ENCODE assay signal across 1 cellular context in the genomic region with DNA sequence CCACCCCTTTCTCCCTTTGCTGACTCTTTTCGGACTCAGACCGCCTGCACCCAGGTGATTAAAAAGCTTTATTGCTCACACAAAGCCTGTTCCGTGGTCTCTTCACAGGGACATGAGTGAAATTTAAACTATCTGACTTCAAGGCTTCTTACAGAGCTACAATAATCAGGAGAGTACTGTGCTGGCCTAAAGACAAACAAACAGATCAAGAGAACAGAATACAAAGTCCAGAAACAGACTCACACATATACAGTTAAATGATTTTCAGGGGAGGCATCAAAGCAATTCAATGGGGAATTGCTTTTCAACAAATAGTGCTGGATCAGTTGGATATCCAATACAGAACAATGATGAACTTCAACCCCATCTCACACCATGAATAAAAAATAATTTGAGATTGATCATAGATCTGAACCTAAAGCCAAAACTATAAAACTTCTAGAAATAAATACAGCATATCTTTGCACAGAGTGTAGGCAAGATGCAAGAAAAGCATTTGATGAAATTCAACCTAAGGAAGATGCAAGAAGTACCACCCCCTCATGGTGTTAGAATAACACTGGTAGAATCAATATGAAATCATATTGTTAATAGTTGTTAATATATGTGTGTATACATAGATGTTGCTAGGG.
A peak's percentile ranks its signal among the peaks of the same experiment; 100 is the strongest.
TF ChIP-seq lines count a peak whose summit lies in the region.

No MANE protein-coding gene starts in this region.

TF ChIP-seq in HepG2, 621 proteins besides CTCF, POLR2A, EP300 and RAD21 (continued from another document and continues in another):
- TF ChIP-seq, protein P1, sequence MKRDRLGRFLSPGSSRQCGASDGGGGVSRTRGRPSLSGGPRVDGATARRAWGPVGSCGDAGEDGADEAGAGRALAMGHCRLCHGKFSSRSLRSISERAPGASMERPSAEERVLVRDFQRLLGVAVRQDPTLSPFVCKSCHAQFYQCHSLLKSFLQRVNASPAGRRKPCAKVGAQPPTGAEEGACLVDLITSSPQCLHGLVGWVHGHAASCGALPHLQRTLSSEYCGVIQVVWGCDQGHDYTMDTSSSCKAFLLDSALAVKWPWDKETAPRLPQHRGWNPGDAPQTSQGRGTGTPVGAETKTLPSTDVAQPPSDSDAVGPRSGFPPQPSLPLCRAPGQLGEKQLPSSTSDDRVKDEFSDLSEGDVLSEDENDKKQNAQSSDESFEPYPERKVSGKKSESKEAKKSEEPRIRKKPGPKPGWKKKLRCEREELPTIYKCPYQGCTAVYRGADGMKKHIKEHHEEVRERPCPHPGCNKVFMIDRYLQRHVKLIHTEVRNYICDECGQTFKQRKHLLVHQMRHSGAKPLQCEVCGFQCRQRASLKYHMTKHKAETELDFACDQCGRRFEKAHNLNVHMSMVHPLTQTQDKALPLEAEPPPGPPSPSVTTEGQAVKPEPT (CRISPR knock-in tag; IDR thresholded peaks at IDR 0.05; ENCODE audit: low read depth), result no peak
- TF ChIP-seq ASH2L (IDR thresholded peaks at IDR 0.05; ENCODE audit: insufficient read length, low read depth, low read length) (peak; percentile 83), HNRNPUL1 (IDR thresholded peaks at IDR 0.05; ENCODE audit: low read depth, low read length) (no peak), ZNF550 (CRISPR knock-in tag; IDR thresholded peaks at IDR 0.05; ENCODE audit: borderline replicate concordance) (no peak), ZKSCAN8 (CRISPR knock-in tag; IDR thresholded peaks at IDR 0.05; ENCODE audit: borderline replicate concordance) (peak; percentile 66; the same call in 1 of the 2 replicates), GPBP1L1 (CRISPR knock-in tag; IDR thresholded peaks at IDR 0.05) (no peak), SNRNP70 (IDR thresholded peaks at IDR 0.05; ENCODE audit: low read depth, low read length) (no peak), ZNF547 (CRISPR knock-in tag; IDR thresholded peaks at IDR 0.05) (no peak), KLF15 (CRISPR knock-in tag; IDR thresholded peaks at IDR 0.05; ENCODE audit: borderline replicate concordance) (no peak), ARID5B (CRISPR knock-in tag; IDR thresholded peaks at IDR 0.05) (peak; percentile 81), GATAD2A (CRISPR knock-in tag; IDR thresholded peaks at IDR 0.05) (peak; percentile 77), FOXJ3 (CRISPR knock-in tag; IDR thresholded peaks at IDR 0.05; ENCODE audit: borderline replicate concordance) (peak; percentile 34; the same call in 1 of the 2 replicates), ZNF282 (IDR thresholded peaks at IDR 0.05; ENCODE audit: partially characterized antibody) (no peak), ZNF460 (CRISPR knock-in tag; IDR thresholded peaks at IDR 0.05; ENCODE audit: borderline replicate concordance) (no peak), ZNF121 (CRISPR knock-in tag; IDR thresholded peaks at IDR 0.05) (peak; percentile 88), CREM (IDR thresholded peaks at IDR 0.05) (peak; percentile 64; the same call in 1 of the 2 replicates), CREM (CRISPR knock-in tag; IDR thresholded peaks at IDR 0.05) (no peak), ZFP62 (CRISPR knock-in tag; IDR thresholded peaks at IDR 0.05) (no peak), SP1 (IDR thresholded peaks at IDR 0.05) (no peak), SP1 (CRISPR knock-in tag; IDR thresholded peaks at IDR 0.05) (no peak), HMG20A (CRISPR knock-in tag; IDR thresholded peaks at IDR 0.05; ENCODE audit: borderline replicate concordance) (peak; percentile 74; the same call in 1 of the 2 replicates), MED1 (CRISPR knock-in tag; IDR thresholded peaks at IDR 0.05) (0 out of 2 replicates have a peak, but pooled peaks have one; percentile 20), GTF2F1 (IDR thresholded peaks at IDR 0.05; ENCODE audit: low read length) (no peak), KDM5B (CRISPR knock-in tag; IDR thresholded peaks at IDR 0.05; ENCODE audit: borderline replicate concordance) (no peak), KDM6A (CRISPR knock-in tag; IDR thresholded peaks at IDR 0.05; ENCODE audit: low read depth) (peak; percentile 66; the same call in 1 of the 2 replicates), MAFF (IDR thresholded peaks at IDR 0.05; ENCODE audit: low read depth, low read length) (no peak), ATF4 (CRISPR knock-in tag; IDR thresholded peaks at IDR 0.05) (peak in 1 of 2 experiments; percentile 21; a peak in 1 of 4 replicates), TCF7 (IDR thresholded peaks at IDR 0.05; ENCODE audit: low read depth) (peak; percentile 76), NR2F1 (CRISPR knock-in tag; IDR thresholded peaks at IDR 0.05) (no peak), MAFK (conservative IDR thresholded peaks at IDR 0.05 in 1 of 2, IDR thresholded peaks at IDR 0.05 in 1 of 2; ENCODE audit: low read length in 2 of 2) (no peak), ZNF30 (CRISPR knock-in tag; IDR thresholded peaks at IDR 0.05) (no peak), ZNF350 (CRISPR knock-in tag; IDR thresholded peaks at IDR 0.05; ENCODE audit: borderline replicate concordance, low read depth) (no peak), TCF12 (IDR thresholded peaks at IDR 0.05) (no peak), TCF12 (CRISPR knock-in tag; IDR thresholded peaks at IDR 0.05) (no peak), ZNF768 (CRISPR knock-in tag; IDR thresholded peaks at IDR 0.05) (no peak), HNF4G (IDR thresholded peaks at IDR 0.05; ENCODE audit: borderline replicate concordance, low read depth, low read length) (peak; percentile 43; the same call in 1 of the 2 replicates), HNF4G (CRISPR knock-in tag; IDR thresholded peaks at IDR 0.05; ENCODE audit: borderline replicate concordance, low read depth) (no peak), ZNF256 (CRISPR knock-in tag; conservative IDR thresholded peaks at IDR 0.05) (no peak), SOX13 (IDR thresholded peaks at IDR 0.05) (no peak; the same call in 1 of the 2 replicates), SOX13 (CRISPR knock-in tag; conservative IDR thresholded peaks at IDR 0.05 in 1 of 2, IDR thresholded peaks at IDR 0.05 in 1 of 2) (peak in 1 of 2 experiments; percentile 80; a peak in 2 of 4 replicates), ZBTB49 (CRISPR knock-in tag; IDR thresholded peaks at IDR 0.05; ENCODE audit: borderline replicate concordance) (no peak), ZBTB38 (CRISPR knock-in tag; IDR thresholded peaks at IDR 0.05) (no peak)
- TF ChIP-seq, protein P2, sequence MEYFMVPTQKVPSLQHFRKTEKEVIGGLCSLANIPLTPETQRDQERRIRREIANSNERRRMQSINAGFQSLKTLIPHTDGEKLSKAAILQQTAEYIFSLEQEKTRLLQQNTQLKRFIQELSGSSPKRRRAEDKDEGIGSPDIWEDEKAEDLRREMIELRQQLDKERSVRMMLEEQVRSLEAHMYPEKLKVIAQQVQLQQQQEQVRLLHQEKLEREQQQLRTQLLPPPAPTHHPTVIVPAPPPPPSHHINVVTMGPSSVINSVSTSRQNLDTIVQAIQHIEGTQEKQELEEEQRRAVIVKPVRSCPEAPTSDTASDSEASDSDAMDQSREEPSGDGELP (IDR thresholded peaks at IDR 0.05; ENCODE audit: borderline replicate concordance, low read depth), result 0 out of 2 replicates have a peak, but pooled peaks have one; percentile 29
- TF ChIP-seq, protein P3, sequence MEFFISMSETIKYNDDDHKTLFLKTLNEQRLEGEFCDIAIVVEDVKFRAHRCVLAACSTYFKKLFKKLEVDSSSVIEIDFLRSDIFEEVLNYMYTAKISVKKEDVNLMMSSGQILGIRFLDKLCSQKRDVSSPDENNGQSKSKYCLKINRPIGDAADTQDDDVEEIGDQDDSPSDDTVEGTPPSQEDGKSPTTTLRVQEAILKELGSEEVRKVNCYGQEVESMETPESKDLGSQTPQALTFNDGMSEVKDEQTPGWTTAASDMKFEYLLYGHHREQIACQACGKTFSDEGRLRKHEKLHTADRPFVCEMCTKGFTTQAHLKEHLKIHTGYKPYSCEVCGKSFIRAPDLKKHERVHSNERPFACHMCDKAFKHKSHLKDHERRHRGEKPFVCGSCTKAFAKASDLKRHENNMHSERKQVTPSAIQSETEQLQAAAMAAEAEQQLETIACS (CRISPR knock-in tag; IDR thresholded peaks at IDR 0.05), result no peak
- TF ChIP-seq, protein P4, sequence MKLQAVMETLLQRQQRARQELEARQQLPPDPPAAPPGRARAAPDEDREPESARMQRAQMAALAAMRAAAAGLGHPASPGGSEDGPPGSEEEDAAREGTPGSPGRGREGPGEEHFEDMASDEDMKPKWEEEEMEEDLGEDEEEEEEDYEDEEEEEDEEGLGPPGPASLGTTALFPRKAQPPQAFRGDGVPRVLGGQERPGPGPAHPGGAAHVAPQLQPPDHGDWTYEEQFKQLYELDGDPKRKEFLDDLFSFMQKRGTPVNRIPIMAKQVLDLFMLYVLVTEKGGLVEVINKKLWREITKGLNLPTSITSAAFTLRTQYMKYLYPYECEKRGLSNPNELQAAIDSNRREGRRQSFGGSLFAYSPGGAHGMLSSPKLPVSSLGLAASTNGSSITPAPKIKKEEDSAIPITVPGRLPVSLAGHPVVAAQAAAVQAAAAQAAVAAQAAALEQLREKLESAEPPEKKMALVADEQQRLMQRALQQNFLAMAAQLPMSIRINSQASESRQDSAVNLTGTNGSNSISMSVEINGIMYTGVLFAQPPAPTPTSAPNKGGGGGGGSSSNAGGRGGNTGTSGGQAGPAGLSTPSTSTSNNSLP (IDR thresholded peaks at IDR 0.05; ENCODE audit: low read depth, low read length), result peak; percentile 92
- TF ChIP-seq, protein P5, sequence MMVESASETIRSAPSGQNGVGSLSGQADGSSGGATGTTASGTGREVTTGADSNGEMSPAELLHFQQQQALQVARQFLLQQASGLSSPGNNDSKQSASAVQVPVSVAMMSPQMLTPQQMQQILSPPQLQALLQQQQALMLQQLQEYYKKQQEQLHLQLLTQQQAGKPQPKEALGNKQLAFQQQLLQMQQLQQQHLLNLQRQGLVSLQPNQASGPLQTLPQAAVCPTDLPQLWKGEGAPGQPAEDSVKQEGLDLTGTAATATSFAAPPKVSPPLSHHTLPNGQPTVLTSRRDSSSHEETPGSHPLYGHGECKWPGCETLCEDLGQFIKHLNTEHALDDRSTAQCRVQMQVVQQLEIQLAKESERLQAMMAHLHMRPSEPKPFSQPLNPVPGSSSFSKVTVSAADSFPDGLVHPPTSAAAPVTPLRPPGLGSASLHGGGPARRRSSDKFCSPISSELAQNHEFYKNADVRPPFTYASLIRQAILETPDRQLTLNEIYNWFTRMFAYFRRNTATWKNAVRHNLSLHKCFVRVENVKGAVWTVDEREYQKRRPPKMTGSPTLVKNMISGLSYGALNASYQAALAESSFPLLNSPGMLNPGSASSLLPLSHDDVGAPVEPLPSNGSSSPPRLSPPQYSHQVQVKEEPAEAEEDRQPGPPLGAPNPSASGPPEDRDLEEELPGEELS (CRISPR knock-in tag; IDR thresholded peaks at IDR 0.05), result peak; percentile 44; the same call in 1 of the 2 replicates
